ENCODE assay signal across 1 cellular context in the genomic region with DNA sequence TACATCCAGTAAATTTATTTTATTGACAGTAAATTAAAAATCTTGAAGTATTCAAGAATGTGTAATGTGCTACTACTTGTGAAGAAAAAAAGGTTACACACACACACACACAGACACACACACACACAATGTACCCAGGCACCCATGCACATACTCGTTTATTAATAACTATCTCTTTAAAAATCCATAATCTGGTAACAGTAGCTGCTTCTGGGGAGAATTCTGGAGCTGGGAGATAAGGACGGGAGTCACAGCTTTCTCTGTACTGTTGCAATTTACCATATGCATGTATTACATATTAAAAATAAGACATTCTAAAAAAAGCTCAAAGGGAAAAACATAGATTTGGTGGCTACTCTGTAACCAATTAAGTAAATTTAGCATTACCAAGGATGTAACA.
TF ChIP-seq lines count a peak whose summit lies in the region.

No MANE protein-coding gene starts in this region.

TF ChIP-seq in K562, 482 proteins besides CTCF, POLR2A, EP300 and RAD21 (continued from another document):
- TF ChIP-seq, protein P1, sequence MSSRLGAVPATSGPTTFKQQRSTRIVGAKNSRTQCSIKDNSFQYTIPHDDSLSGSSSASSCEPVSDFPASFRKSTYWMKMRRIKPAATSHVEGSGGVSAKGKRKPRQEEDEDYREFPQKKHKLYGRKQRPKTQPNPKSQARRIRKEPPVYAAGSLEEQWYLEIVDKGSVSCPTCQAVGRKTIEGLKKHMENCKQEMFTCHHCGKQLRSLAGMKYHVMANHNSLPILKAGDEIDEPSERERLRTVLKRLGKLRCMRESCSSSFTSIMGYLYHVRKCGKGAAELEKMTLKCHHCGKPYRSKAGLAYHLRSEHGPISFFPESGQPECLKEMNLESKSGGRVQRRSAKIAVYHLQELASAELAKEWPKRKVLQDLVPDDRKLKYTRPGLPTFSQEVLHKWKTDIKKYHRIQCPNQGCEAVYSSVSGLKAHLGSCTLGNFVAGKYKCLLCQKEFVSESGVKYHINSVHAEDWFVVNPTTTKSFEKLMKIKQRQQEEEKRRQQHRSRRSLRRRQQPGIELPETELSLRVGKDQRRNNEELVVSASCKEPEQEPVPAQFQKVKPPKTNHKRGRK (tag; IDR thresholded peaks at IDR 0.05), result no peak
- TF ChIP-seq TEAD2 (tag; IDR thresholded peaks at IDR 0.05) (no peak), EZH2 (IDR thresholded peaks at IDR 0.05; ENCODE audit: borderline replicate concordance, low read depth, low read length) (no peak), GABPA (tag; conservative IDR thresholded peaks at IDR 0.05; ENCODE audit: low read depth) (no peak), NCOR1 (IDR thresholded peaks at IDR 0.05) (peak; percentile 60), SMARCA4 (IDR thresholded peaks at IDR 0.05) (peak; percentile 56; the same call in 1 of the 2 replicates), MYBL2 (IDR thresholded peaks at IDR 0.05; ENCODE audit: low read depth) (no peak), MYBL2 (CRISPR knock-in tag; IDR thresholded peaks at IDR 0.05; ENCODE audit: borderline replicate concordance) (no peak), MAZ (CRISPR knock-in tag; conservative IDR thresholded peaks at IDR 0.05 in 1 of 2, IDR thresholded peaks at IDR 0.05 in 1 of 2) (no peak), ZKSCAN3 (CRISPR knock-in tag; IDR thresholded peaks at IDR 0.05) (no peak), SREBF2 (CRISPR knock-in tag; IDR thresholded peaks at IDR 0.05) (no peak), DACH1 (IDR thresholded peaks at IDR 0.05; ENCODE audit: partially characterized antibody) (peak; percentile 60), FOXJ2 (tag; IDR thresholded peaks at IDR 0.05) (no peak), ZNF24 (IDR thresholded peaks at IDR 0.05) (no peak), TEAD4 (IDR thresholded peaks at IDR 0.05; ENCODE audit: low read length) (peak; percentile 78), TEAD4 (CRISPR knock-in tag; IDR thresholded peaks at IDR 0.05; ENCODE audit: borderline replicate concordance) (no peak), ETS2 (tag; IDR thresholded peaks at IDR 0.05; ENCODE audit: borderline replicate concordance, poor library complexity, severe bottlenecking) (no peak), NFE2 (IDR thresholded peaks at IDR 0.05; ENCODE audit: low read depth) (no peak), CEBPG (CRISPR knock-in tag; IDR thresholded peaks at IDR 0.05) (no peak), CEBPG (tag; conservative IDR thresholded peaks at IDR 0.05 in 1 of 2, IDR thresholded peaks at IDR 0.05 in 1 of 2) (no peak), ZNF263 (CRISPR knock-in tag; IDR thresholded peaks at IDR 0.05; ENCODE audit: borderline replicate concordance) (no peak), ZSCAN32 (CRISPR knock-in tag; IDR thresholded peaks at IDR 0.05) (no peak), ZC3H11A (IDR thresholded peaks at IDR 0.05; ENCODE audit: low read depth, low read length) (no peak), MTA2 (IDR thresholded peaks at IDR 0.05; ENCODE audit: low read depth) (peak; percentile 64), ZNF57 (CRISPR knock-in tag; IDR thresholded peaks at IDR 0.05) (no peak), CEBPB (tag; IDR thresholded peaks at IDR 0.05) (peak; percentile 31; the same call in 1 of the 2 replicates), ZNF165 (CRISPR knock-in tag; IDR thresholded peaks at IDR 0.05; ENCODE audit: borderline replicate concordance) (no peak), ELF4 (CRISPR knock-in tag; IDR thresholded peaks at IDR 0.05) (no peak), TOE1 (IDR thresholded peaks at IDR 0.05; ENCODE audit: borderline replicate concordance) (no peak), TOE1 (CRISPR knock-in tag; IDR thresholded peaks at IDR 0.05; ENCODE audit: borderline replicate concordance, low read depth) (no peak), SAFB (IDR thresholded peaks at IDR 0.05; ENCODE audit: borderline replicate concordance, low read depth, low read length) (no peak), ZNF561 (CRISPR knock-in tag; conservative IDR thresholded peaks at IDR 0.05) (no peak), SREBF1 (IDR thresholded peaks at IDR 0.05; ENCODE audit: borderline replicate concordance, low read depth, low read length) (no peak), KLF16 (IDR thresholded peaks at IDR 0.05) (0 out of 2 replicates have a peak, but pooled peaks have one; percentile 25), FOSL1 (tag; conservative IDR thresholded peaks at IDR 0.05) (0 out of 2 replicates have a peak, but pooled peaks have one; percentile 15)
- TF ChIP-seq, protein P2, sequence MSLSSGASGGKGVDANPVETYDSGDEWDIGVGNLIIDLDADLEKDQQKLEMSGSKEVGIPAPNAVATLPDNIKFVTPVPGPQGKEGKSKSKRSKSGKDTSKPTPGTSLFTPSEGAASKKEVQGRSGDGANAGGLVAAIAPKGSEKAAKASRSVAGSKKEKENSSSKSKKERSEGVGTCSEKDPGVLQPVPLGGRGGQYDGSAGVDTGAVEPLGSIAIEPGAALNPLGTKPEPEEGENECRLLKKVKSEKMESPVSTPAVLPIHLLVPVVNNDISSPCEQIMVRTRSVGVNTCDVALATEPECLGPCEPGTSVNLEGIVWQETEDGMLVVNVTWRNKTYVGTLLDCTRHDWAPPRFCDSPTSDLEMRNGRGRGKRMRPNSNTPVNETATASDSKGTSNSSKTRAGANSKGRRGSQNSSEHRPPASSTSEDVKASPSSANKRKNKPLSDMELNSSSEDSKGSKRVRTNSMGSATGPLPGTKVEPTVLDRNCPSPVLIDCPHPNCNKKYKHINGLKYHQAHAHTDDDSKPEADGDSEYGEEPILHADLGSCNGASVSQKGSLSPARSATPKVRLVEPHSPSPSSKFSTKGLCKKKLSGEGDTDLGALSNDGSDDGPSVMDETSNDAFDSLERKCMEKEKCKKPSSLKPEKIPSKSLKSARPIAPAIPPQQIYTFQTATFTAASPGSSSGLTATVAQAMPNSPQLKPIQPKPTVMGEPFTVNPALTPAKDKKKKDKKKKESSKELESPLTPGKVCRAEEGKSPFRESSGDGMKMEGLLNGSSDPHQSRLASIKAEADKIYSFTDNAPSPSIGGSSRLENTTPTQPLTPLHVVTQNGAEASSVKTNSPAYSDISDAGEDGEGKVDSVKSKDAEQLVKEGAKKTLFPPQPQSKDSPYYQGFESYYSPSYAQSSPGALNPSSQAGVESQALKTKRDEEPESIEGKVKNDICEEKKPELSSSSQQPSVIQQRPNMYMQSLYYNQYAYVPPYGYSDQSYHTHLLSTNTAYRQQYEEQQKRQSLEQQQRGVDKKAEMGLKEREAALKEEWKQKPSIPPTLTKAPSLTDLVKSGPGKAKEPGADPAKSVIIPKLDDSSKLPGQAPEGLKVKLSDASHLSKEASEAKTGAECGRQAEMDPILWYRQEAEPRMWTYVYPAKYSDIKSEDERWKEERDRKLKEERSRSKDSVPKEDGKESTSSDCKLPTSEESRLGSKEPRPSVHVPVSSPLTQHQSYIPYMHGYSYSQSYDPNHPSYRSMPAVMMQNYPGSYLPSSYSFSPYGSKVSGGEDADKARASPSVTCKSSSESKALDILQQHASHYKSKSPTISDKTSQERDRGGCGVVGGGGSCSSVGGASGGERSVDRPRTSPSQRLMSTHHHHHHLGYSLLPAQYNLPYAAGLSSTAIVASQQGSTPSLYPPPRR (CRISPR knock-in tag; IDR thresholded peaks at IDR 0.05; ENCODE audit: borderline replicate concordance), result no peak
- TF ChIP-seq, protein P3, sequence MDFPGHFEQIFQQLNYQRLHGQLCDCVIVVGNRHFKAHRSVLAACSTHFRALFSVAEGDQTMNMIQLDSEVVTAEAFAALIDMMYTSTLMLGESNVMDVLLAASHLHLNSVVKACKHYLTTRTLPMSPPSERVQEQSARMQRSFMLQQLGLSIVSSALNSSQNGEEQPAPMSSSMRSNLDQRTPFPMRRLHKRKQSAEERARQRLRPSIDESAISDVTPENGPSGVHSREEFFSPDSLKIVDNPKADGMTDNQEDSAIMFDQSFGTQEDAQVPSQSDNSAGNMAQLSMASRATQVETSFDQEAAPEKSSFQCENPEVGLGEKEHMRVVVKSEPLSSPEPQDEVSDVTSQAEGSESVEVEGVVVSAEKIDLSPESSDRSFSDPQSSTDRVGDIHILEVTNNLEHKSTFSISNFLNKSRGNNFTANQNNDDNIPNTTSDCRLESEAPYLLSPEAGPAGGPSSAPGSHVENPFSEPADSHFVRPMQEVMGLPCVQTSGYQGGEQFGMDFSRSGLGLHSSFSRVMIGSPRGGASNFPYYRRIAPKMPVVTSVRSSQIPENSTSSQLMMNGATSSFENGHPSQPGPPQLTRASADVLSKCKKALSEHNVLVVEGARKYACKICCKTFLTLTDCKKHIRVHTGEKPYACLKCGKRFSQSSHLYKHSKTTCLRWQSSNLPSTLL (IDR thresholded peaks at IDR 0.05), result no peak
- TF ChIP-seq, protein P4, sequence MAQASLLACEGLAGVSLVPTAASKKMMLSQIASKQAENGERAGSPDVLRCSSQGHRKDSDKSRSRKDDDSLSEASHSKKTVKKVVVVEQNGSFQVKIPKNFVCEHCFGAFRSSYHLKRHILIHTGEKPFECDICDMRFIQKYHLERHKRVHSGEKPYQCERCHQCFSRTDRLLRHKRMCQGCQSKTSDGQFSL (CRISPR knock-in tag; IDR thresholded peaks at IDR 0.05), result no peak
- TF ChIP-seq, protein P4 (tag; IDR thresholded peaks at IDR 0.05), result no peak
- TF ChIP-seq, protein P5, sequence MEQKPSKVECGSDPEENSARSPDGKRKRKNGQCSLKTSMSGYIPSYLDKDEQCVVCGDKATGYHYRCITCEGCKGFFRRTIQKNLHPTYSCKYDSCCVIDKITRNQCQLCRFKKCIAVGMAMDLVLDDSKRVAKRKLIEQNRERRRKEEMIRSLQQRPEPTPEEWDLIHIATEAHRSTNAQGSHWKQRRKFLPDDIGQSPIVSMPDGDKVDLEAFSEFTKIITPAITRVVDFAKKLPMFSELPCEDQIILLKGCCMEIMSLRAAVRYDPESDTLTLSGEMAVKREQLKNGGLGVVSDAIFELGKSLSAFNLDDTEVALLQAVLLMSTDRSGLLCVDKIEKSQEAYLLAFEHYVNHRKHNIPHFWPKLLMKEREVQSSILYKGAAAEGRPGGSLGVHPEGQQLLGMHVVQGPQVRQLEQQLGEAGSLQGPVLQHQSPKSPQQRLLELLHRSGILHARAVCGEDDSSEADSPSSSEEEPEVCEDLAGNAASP (IDR thresholded peaks at IDR 0.05), result no peak
- TF ChIP-seq, protein P6, sequence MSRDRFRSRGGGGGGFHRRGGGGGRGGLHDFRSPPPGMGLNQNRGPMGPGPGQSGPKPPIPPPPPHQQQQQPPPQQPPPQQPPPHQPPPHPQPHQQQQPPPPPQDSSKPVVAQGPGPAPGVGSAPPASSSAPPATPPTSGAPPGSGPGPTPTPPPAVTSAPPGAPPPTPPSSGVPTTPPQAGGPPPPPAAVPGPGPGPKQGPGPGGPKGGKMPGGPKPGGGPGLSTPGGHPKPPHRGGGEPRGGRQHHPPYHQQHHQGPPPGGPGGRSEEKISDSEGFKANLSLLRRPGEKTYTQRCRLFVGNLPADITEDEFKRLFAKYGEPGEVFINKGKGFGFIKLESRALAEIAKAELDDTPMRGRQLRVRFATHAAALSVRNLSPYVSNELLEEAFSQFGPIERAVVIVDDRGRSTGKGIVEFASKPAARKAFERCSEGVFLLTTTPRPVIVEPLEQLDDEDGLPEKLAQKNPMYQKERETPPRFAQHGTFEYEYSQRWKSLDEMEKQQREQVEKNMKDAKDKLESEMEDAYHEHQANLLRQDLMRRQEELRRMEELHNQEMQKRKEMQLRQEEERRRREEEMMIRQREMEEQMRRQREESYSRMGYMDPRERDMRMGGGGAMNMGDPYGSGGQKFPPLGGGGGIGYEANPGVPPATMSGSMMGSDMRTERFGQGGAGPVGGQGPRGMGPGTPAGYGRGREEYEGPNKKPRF (IDR thresholded peaks at IDR 0.05; ENCODE audit: low read depth, low read length), result no peak
- TF ChIP-seq, protein P7, sequence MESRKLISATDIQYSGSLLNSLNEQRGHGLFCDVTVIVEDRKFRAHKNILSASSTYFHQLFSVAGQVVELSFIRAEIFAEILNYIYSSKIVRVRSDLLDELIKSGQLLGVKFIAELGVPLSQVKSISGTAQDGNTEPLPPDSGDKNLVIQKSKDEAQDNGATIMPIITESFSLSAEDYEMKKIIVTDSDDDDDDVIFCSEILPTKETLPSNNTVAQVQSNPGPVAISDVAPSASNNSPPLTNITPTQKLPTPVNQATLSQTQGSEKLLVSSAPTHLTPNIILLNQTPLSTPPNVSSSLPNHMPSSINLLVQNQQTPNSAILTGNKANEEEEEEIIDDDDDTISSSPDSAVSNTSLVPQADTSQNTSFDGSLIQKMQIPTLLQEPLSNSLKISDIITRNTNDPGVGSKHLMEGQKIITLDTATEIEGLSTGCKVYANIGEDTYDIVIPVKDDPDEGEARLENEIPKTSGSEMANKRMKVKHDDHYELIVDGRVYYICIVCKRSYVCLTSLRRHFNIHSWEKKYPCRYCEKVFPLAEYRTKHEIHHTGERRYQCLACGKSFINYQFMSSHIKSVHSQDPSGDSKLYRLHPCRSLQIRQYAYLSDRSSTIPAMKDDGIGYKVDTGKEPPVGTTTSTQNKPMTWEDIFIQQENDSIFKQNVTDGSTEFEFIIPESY (CRISPR knock-in tag; IDR thresholded peaks at IDR 0.05), result no peak
- TF ChIP-seq, protein P8, sequence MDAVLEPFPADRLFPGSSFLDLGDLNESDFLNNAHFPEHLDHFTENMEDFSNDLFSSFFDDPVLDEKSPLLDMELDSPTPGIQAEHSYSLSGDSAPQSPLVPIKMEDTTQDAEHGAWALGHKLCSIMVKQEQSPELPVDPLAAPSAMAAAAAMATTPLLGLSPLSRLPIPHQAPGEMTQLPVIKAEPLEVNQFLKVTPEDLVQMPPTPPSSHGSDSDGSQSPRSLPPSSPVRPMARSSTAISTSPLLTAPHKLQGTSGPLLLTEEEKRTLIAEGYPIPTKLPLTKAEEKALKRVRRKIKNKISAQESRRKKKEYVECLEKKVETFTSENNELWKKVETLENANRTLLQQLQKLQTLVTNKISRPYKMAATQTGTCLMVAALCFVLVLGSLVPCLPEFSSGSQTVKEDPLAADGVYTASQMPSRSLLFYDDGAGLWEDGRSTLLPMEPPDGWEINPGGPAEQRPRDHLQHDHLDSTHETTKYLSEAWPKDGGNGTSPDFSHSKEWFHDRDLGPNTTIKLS (IDR thresholded peaks at IDR 0.05; ENCODE audit: borderline replicate concordance, low read depth), result no peak
TF ChIP-seq in K562: peak in this region for 25.
